In genomic region chr3:29697989-29698388, GRCh38 we compare ENCODE assay signal across 20 cellular contexts.
DNase-seq lines count a peak whose midpoint lies in the region; FAIRE-seq lines count a peak whose summit lies in the region.
"Had no signal": no experiment of that assay in that cellular context is flagged by ENCODE, and none has a peak within 500 bp of the region (broad histone marks: within the 10 kb centered on the region; RNA-seq: fewer than 3 reads in every experiment).

No MANE protein-coding gene starts in this region.

- peak overlapping the region; percentile 8 for H3K4me2 ChIP-seq in skeletal muscle satellite cell (ENCODE audit: low read length)
- H3K4me2 ChIP-seq: BLaER1 treated with 17β-estradiol and CSF1 and Interleukin-3, amounts not matched to agents 10 nM and 100 nM had no signal

- no peaks in the 10 kb centered on the region for H3K36me3 ChIP-seq in skeletal muscle satellite cell (ENCODE audit: insufficient read depth, low read length)
- H3K36me3 ChIP-seq: BLaER1 treated with 17β-estradiol and CSF1 and Interleukin-3, amounts not matched to agents 10 nM and 100 nM; vagina had no signal

- H3K9me3 ChIP-seq in skeletal muscle satellite cell (replicated peaks; ENCODE audit: low read length) = no peaks in the 10 kb centered on the region
- H3K9me3 ChIP-seq: gastroesophageal sphincter, vagina had no signal

- peak overlapping the region; percentile 65 for H3K9ac ChIP-seq in skeletal muscle satellite cell (ENCODE audit: low read depth, low read length)
- H3K9ac ChIP-seq: BLaER1 treated with 17β-estradiol and CSF1 and Interleukin-3, amounts not matched to agents 10 nM and 100 nM had no signal

- DNase-seq in EL (peak; percentile 56), RCC 7860 (ENCODE audit: low spot score) (peak; percentile 33), fibroblast of gingiva (ENCODE audit: low read depth) (peak; percentile 10), NAMALWA (ENCODE audit: low spot score) (no peak), superior temporal gyrus (ENCODE audit: extremely low spot score) (no peak)
- no peak for DNase-seq in activated CD4-positive, alpha-beta T cell treated with anti-CD3 and anti-CD28 coated beads for 1 hour
- DNase-seq: activated naive CD4-positive, alpha-beta T cell treated with Interleukin-2 at 50 U/mL for 16 hours; activated T-cell treated with anti-CD3 and anti-CD28 coated beads for 4 hours; DMS 273 treated with DMSO at 0.1 percent for 48 hours; left lung; NCI-H1694 treated with DMSO at 0.1 percent for 48 hours; NCI-H345; occipital lobe; stimulated activated CD4-positive, alpha-beta T cell treated with anti-CD3 and anti-CD28 coated beads, Interleukin-2, amount 100 ng/mL, for 24 hours had no signal

- no peak for FAIRE-seq in RCC 7860 (lab: Jason Lieb, UNC)
- FAIRE-seq: endothelial cell of umbilical vein, HTR-8/SVneo had no signal

- no peak overlapping the region for H3K4me3 ChIP-seq in skeletal muscle satellite cell (ENCODE audit: low read length)
- H3K4me3 ChIP-seq: BLaER1 treated with 17β-estradiol and CSF1 and Interleukin-3, amounts not matched to agents 10 nM and 100 nM; gastroesophageal sphincter; left lung; vagina had no signal

- no peaks in the 10 kb centered on the region for H3K27me3 ChIP-seq in skeletal muscle satellite cell (ENCODE audit: control insufficient read depth, insufficient read depth, low read length)
- H3K27me3 ChIP-seq: BLaER1 treated with 17β-estradiol and CSF1 and Interleukin-3, amounts not matched to agents 10 nM and 100 nM; gastroesophageal sphincter; left lung; vagina had no signal

- peaks cover 50% of the 10 kb centered on the region for H3K4me1 ChIP-seq in skeletal muscle satellite cell (ENCODE audit: control insufficient read depth, insufficient read depth, low read length)

Comparison
In these comparisons a context has a peak if more than half of its experiments do, and no peak if none do; other contexts are left out.
1. DNase-seq: peak in EL (single experiment), RCC 7860 (single experiment) and fibroblast of gingiva (single experiment); none in activated CD4-positive, alpha-beta T cell treated with anti-CD3 and anti-CD28 coated beads for 1 hour (single experiment), NAMALWA (single experiment) and superior temporal gyrus (single experiment).